Comparison of ENCODE assay signal across 32 cellular contexts in the genomic region with DNA sequence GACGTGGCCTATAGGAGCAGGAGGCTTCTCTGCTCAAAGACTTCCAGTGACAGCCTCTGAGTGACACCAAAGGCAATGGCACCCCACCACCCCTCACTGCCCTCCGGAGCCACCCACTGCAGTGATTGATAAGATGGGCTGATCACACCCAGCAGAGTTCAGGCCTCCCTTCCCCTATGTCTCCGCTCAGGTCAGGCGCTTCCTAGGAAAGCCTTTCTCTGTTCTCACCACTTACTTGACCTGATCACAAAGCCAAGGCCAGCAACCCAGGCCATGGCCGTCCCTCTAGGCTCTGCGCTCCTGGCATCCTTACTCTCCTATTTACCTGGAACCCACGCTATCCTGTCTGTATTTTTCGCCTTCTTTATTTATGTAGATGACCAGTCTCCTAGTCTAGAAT.
"Had no signal": no experiment of that assay in that cellular context is flagged by ENCODE, and none has a peak within 500 bp of the region (broad histone marks: within the 10 kb centered on the region; RNA-seq: fewer than 3 reads in every experiment).

No MANE protein-coding gene starts in this region.

- H3K36me3 Mint-ChIP-seq: activated CD4-positive, alpha-beta memory T cell treated with anti-CD3 and anti-CD28 coated beads for 36 hours; activated naive CD8-positive, alpha-beta T cell treated with anti-CD3 and anti-CD28 coated beads for 36 hours; brain; T-cell had no signal

- H3K27me3 Mint-ChIP-seq: activated B cell treated with CpG ODN at 0.5 μM for 24 hours; activated CD4-positive, alpha-beta memory T cell treated with anti-CD3 and anti-CD28 coated beads for 36 hours; activated CD4-positive, alpha-beta T cell treated with anti-CD3 and anti-CD28 coated beads, Interleukin-2, amount 10 ng/mL, durations not matched to agents 24 days and 14 days; activated naive CD8-positive, alpha-beta T cell treated with anti-CD3 and anti-CD28 coated beads for 36 hours; activated T-helper 17 cell treated with anti-CD3 and anti-CD28 coated beads, Interleukin-2, amount 50 U/mL, for 72 hours; central memory CD8-positive, alpha-beta T cell; T-helper 17 cell had no signal

- H3K4me1 ChIP-seq: ascending aorta had no signal

- H3K4me3 Mint-ChIP-seq: activated B cell treated with CpG ODN at 0.5 μM for 24 hours; activated CD4-positive, alpha-beta memory T cell treated with anti-CD3 and anti-CD28 coated beads for 36 hours; activated CD4-positive, alpha-beta T cell treated with anti-CD3 and anti-CD28 coated beads, Interleukin-2, amount 10 ng/mL, durations not matched to agents 24 days and 14 days; activated CD8-positive, alpha-beta T cell treated with anti-CD3 and anti-CD28 coated beads for 36 hours; activated naive CD4-positive, alpha-beta T cell treated with anti-CD3 and anti-CD28 coated beads for 36 hours; activated naive CD8-positive, alpha-beta T cell treated with anti-CD3 and anti-CD28 coated beads for 36 hours; activated T-cell treated with anti-CD3 and anti-CD28 coated beads, Interleukin-2, amount 50 U/mL, for 4 hours; activated T-cell treated with anti-CD3 and anti-CD28 coated beads, Interleukin-2, amount 50 U/mL, for 72 hours; activated T-helper 1 cell treated with anti-CD3 and anti-CD28 coated beads, Interleukin-12 subunit alpha, Interleukin-12 subunit beta, Interleukin-2, Interleukin-4 antibody, amounts not matched to agents 30 ng/mL and 10 ng/mL and 1 ng/mL, durations not matched to agents 14 hours and 24 hours and 36 hours; activated T-helper 17 cell treated with anti-CD3 and anti-CD28 coated beads, Interleukin-2, amount 50 U/mL, for 72 hours; brain; central memory CD8-positive, alpha-beta T cell; T-cell; T-helper 17 cell had no signal

- H3K27ac Mint-ChIP-seq: activated B cell treated with CpG ODN at 0.5 μM for 24 hours; activated CD4-positive, alpha-beta memory T cell treated with anti-CD3 and anti-CD28 coated beads for 36 hours; activated CD4-positive, alpha-beta T cell treated with anti-CD3 and anti-CD28 coated beads, Interleukin-2, amount 10 ng/mL, durations not matched to agents 24 days and 14 days; activated CD8-positive, alpha-beta T cell treated with anti-CD3 and anti-CD28 coated beads for 36 hours; activated naive CD4-positive, alpha-beta T cell treated with anti-CD3 and anti-CD28 coated beads for 36 hours; activated naive CD4-positive, alpha-beta T cell treated with anti-CD3 and anti-CD28 coated beads, Interleukin-2, amount 50 U/mL, for 72 hours; activated naive CD8-positive, alpha-beta T cell treated with anti-CD3 and anti-CD28 coated beads for 36 hours; activated T-cell treated with anti-CD3 and anti-CD28 coated beads, Interleukin-2, amount 50 U/mL, for 72 hours; activated T-helper 1 cell treated with anti-CD3 and anti-CD28 coated beads, Interleukin-12 subunit alpha, Interleukin-12 subunit beta, Interleukin-2, Interleukin-4 antibody, amounts not matched to agents 30 ng/mL and 10 ng/mL and 1 ng/mL, durations not matched to agents 14 hours and 24 hours and 36 hours; activated T-helper 17 cell treated with anti-CD3 and anti-CD28 coated beads, Interleukin-2, amount 50 U/mL, for 72 hours; brain; T-cell; T-helper 17 cell had no signal

- H3K36me3 ChIP-seq: ascending aorta, cardiac muscle cell had no signal

- DNase-seq: activated B cell treated with CpG ODN at 0.5 μM for 24 hours; activated CD4-positive, alpha-beta memory T cell treated with anti-CD3 and anti-CD28 coated beads for 36 hours; activated CD4-positive, alpha-beta T cell treated with anti-CD3 and anti-CD28 coated beads for 4 hours; activated CD4-positive, alpha-beta T cell treated with anti-CD3 and anti-CD28 coated beads, Interleukin-2, amount 10 ng/mL, durations not matched to agents 24 days and 14 days; activated CD4-positive, alpha-beta T cell treated with anti-CD3 and anti-CD28 coated beads, Interleukin-2, amount 50 U/mL, for 1 hour; activated CD4-positive, alpha-beta T cell treated with anti-CD3 and anti-CD28 coated beads, Interleukin-2, amount 50 U/mL, for 4 hours; activated CD4-positive, CD25-positive, alpha-beta regulatory T cell treated with anti-CD3 and anti-CD28 coated beads, Interleukin-2, amount 50 U/mL, for 72 hours; activated CD8-positive, alpha-beta memory T cell treated with anti-CD3 and anti-CD28 coated beads, Interleukin-2, amount 50 U/mL, for 4 hours; activated CD8-positive, alpha-beta T cell treated with anti-CD3 and anti-CD28 coated beads for 36 hours; activated effector memory CD4-positive, alpha-beta T cell treated with anti-CD3 and anti-CD28 coated beads, Interleukin-2, amount 50 U/mL, for 16 hours; activated gamma-delta T cell treated with Interleukin-2 at 50 U/mL for 16 hours; activated naive CD4-positive, alpha-beta T cell; activated naive CD4-positive, alpha-beta T cell treated with anti-CD3 and anti-CD28 coated beads for 36 hours; activated naive CD8-positive, alpha-beta T cell treated with anti-CD3 and anti-CD28 coated beads for 36 hours; activated T-cell treated with anti-CD3 and anti-CD28 coated beads for 4 hours; activated T-cell treated with anti-CD3 and anti-CD28 coated beads, Interleukin-2, amount 50 U/mL, for 1 hour; activated T-cell treated with anti-CD3 and anti-CD28 coated beads, Interleukin-2, amount 50 U/mL, for 4 hours; activated T-cell treated with anti-CD3 and anti-CD28 coated beads, Interleukin-2, amount 50 U/mL, for 72 hours; amygdala; anterior cingulate cortex; caudate nucleus; cerebellar nuclear complex; T-cell; T-helper 17 cell had no signal

- H3K4me1 Mint-ChIP-seq: activated B cell treated with CpG ODN at 0.5 μM for 24 hours; activated CD4-positive, alpha-beta T cell treated with anti-CD3 and anti-CD28 coated beads, Interleukin-2, amount 10 ng/mL, durations not matched to agents 24 days and 14 days; activated naive CD8-positive, alpha-beta T cell treated with anti-CD3 and anti-CD28 coated beads for 36 hours; activated T-helper 17 cell treated with anti-CD3 and anti-CD28 coated beads, Interleukin-2, amount 50 U/mL, for 72 hours; central memory CD8-positive, alpha-beta T cell; T-cell; T-helper 17 cell had no signal

- ATAC-seq: activated CD8-positive, alpha-beta T cell treated with anti-CD3 and anti-CD28 coated beads for 36 hours; activated naive CD4-positive, alpha-beta T cell treated with anti-CD3 and anti-CD28 coated beads, Interleukin-2, amount 50 U/mL, for 72 hours; activated T-cell treated with anti-CD3 and anti-CD28 coated beads, Interleukin-2, amount 50 U/mL, for 4 hours; activated T-cell treated with anti-CD3 and anti-CD28 coated beads, Interleukin-2, amount 50 U/mL, for 72 hours; activated T-helper 17 cell treated with anti-CD3 and anti-CD28 coated beads, Interleukin-2, amount 50 U/mL, for 72 hours; T-cell; T-helper 17 cell had no signal

- H3K4me3 ChIP-seq: ascending aorta, cardiac muscle cell had no signal

- H3K9me3 ChIP-seq: ascending aorta had no signal

- H3K27me3 ChIP-seq: ascending aorta, cardiac muscle cell had no signal

- H3K27ac ChIP-seq: ascending aorta, cardiac muscle cell, VCaP had no signal

- H3K9me3 Mint-ChIP-seq: activated T-cell treated with anti-CD3 and anti-CD28 coated beads, Interleukin-2, amount 50 U/mL, for 4 hours had no signal
